15 cellular contexts compared by ENCODE assay signal in the genomic region with DNA sequence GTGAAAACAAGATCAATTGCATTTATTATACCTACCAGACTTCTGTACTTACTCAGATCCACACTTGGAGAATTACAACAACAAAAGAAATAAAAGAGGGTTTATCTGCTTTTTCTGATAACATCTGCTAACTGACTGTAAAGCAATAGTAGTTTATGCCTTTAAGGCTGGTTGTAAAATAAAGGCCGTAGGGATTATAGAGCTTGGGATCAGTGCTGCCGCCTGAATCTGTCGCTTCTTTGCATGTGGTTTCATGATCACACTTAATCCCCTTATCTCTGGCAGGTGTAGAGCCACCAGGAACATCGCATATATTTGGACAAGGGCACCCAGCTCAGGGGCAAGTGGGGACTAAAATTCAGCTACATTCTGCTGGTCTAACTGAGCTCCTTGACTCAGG.
DNase-seq lines count a peak whose midpoint lies in the region; ATAC-seq and TF ChIP-seq lines count a peak whose summit lies in the region.
"Had no signal": no experiment of that assay in that cellular context is flagged by ENCODE, and none has a peak within 500 bp of the region (broad histone marks: within the 10 kb centered on the region; RNA-seq: fewer than 3 reads in every experiment).

No MANE protein-coding gene starts in this region.

- H3K9ac ChIP-seq in neural progenitor cell: no peak overlapping the region
- H3K9ac ChIP-seq: KMS-11 had no signal

- no peaks in the 10 kb centered on the region for H3K36me3 Mint-ChIP-seq in neural progenitor cell
- H3K36me3 Mint-ChIP-seq: CD4-positive, alpha-beta memory T cell had no signal

- CTCF ChIA-PET in HEK293 (lab: Yijun Ruan, JAX): no interaction called here

- no peak overlapping the region for H3K27ac Mint-ChIP-seq in neural progenitor cell
- H3K27ac Mint-ChIP-seq: CD4-positive, alpha-beta memory T cell had no signal

- no peak overlapping the region for H3K4me2 ChIP-seq in neural progenitor cell
- H3K4me2 ChIP-seq: KMS-11 had no signal

- POLR2A ChIA-PET in HEK293 (lab: Yijun Ruan, JAX): no interaction called here

- H3K36me3 ChIP-seq in HEK293 (ENCODE audit: control insufficient read depth in 2 of 2, insufficient read depth in 1 of 2, low read length in 2 of 2) (no peaks in the 10 kb centered on the region), neural progenitor cell (no peaks in the 10 kb centered on the region)
- H3K36me3 ChIP-seq: BE2C had no signal

- H3K4me3 Mint-ChIP-seq in neural progenitor cell: no peak overlapping the region
- H3K4me3 Mint-ChIP-seq: CD4-positive, alpha-beta memory T cell had no signal

- no peak overlapping the region for H3K4me3 ChIP-seq in HEK293 (ENCODE audit: low read depth, low read length)
- H3K4me3 ChIP-seq in neural progenitor cell: no peak overlapping the region

- no peak overlapping the region for H3K27ac ChIP-seq in HEK293 (ENCODE audit: extremely low read depth, low read depth, low read length)
- H3K27ac ChIP-seq in VCaP: peak overlapping the region; percentile 54
- no peak overlapping the region for H3K27ac ChIP-seq in neural progenitor cell
- H3K27ac ChIP-seq: KMS-11 had no signal

- peaks cover 14% of the 10 kb centered on the region for H3K4me1 Mint-ChIP-seq in neural progenitor cell
- H3K4me1 Mint-ChIP-seq: CD4-positive, alpha-beta memory T cell had no signal

- peaks cover under 1% of the 10 kb centered on the region for H3K9me3 Mint-ChIP-seq in neural progenitor cell
- H3K9me3 Mint-ChIP-seq: CD4-positive, alpha-beta memory T cell had no signal

- H3K9me3 ChIP-seq in HEK293 (ENCODE audit: control insufficient read depth, insufficient read depth, low read depth, low read length) (no peaks in the 10 kb centered on the region), neural progenitor cell (ENCODE audit: low read depth) (no peaks in the 10 kb centered on the region)
- H3K9me3 ChIP-seq: BE2C had no signal

- DNase-seq in NCI-H526 (lab: John Stamatoyannopoulos, UW): peak; percentile 42 to 73
- peak; percentile 11 for DNase-seq in neural progenitor cell (ENCODE audit: low spot score)
- no peak for DNase-seq in globus pallidus (ENCODE audit: low spot score)
- DNase-seq: BE2C; CD4-positive, alpha-beta memory T cell; NCI-H2029; NCI-H2171 treated with DMSO at 0.1 percent for 48 hours; NCI-H510A treated with DMSO at 0.1 percent for 48 hours; SHP77 treated with DMSO at 0.1 percent for 48 hours had no signal

- no peak overlapping the region for H2AFZ ChIP-seq in neural progenitor cell (replicated peaks)

- no peaks in the 10 kb centered on the region for H3K27me3 ChIP-seq in neural progenitor cell

- H3K4me1 ChIP-seq in HEK293 (ENCODE audit: control insufficient read depth, insufficient read depth, low read length): peaks cover 10% of the 10 kb centered on the region
- peaks cover 10% of the 10 kb centered on the region for H3K4me1 ChIP-seq in neural progenitor cell
- H3K4me1 ChIP-seq: BE2C had no signal

- ATAC-seq in GM19452 (IDR thresholded peaks at IDR 0.05; ENCODE audit: unreplicated experiment) (no peak), HG02763 (IDR thresholded peaks at IDR 0.05; ENCODE audit: unreplicated experiment) (no peak)
- ATAC-seq in activated CD4-positive, CD25-positive, alpha-beta regulatory T cell treated with anti-CD3 and anti-CD28 coated beads, Interleukin-2, amount 50 U/mL, for 24 hours: no peak

- H4K20me1 ChIP-seq in neural progenitor cell (ENCODE audit: low read depth): no peaks in the 10 kb centered on the region

- TF ChIP-seq CTCF in HEK293 (tag by site-specific recombination; IDR thresholded peaks at IDR 0.05) (no peak), VCaP (conservative IDR thresholded peaks at IDR 0.05) (no peak), neural progenitor cell (IDR thresholded peaks at IDR 0.05) (no peak)

- no peaks in the 10 kb centered on the region for H3K79me2 ChIP-seq in neural progenitor cell (ENCODE audit: low read depth)

- peaks cover 1% of the 10 kb centered on the region for H3F3A ChIP-seq in neural progenitor cell (ENCODE audit: low read depth)

- peaks cover 6% of the 10 kb centered on the region for H3K27me3 Mint-ChIP-seq in neural progenitor cell (ENCODE audit: insufficient read depth, low read depth)
- H3K27me3 Mint-ChIP-seq: CD4-positive, alpha-beta memory T cell had no signal

TF ChIP-seq in HEK293, 187 proteins besides CTCF, POLR2A, EP300 and RAD21:
- peak; percentile 74 for TF ChIP-seq ZNF843 (tag by site-specific recombination; IDR thresholded peaks at IDR 0.05)
- TF ChIP-seq MZF1 (tag by site-specific recombination; IDR thresholded peaks at IDR 0.05; ENCODE audit: borderline replicate concordance): peak; percentile 54; the same call in 1 of the 2 replicates
- TF ChIP-seq, protein P1, sequence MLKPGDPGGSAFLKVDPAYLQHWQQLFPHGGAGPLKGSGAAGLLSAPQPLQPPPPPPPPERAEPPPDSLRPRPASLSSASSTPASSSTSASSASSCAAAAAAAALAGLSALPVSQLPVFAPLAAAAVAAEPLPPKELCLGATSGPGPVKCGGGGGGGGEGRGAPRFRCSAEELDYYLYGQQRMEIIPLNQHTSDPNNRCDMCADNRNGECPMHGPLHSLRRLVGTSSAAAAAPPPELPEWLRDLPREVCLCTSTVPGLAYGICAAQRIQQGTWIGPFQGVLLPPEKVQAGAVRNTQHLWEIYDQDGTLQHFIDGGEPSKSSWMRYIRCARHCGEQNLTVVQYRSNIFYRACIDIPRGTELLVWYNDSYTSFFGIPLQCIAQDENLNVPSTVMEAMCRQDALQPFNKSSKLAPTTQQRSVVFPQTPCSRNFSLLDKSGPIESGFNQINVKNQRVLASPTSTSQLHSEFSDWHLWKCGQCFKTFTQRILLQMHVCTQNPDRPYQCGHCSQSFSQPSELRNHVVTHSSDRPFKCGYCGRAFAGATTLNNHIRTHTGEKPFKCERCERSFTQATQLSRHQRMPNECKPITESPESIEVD (tag by site-specific recombination; IDR thresholded peaks at IDR 0.05): peak; percentile 50
- peak; percentile 57; the same call in 1 of the 2 replicates for TF ChIP-seq OSR2 (tag by site-specific recombination; IDR thresholded peaks at IDR 0.05)
- TF ChIP-seq ZNF596 (tag by site-specific recombination; IDR thresholded peaks at IDR 0.05): peak; percentile 33; the same call in 1 of the 2 replicates
- TF ChIP-seq ZNF521 (tag by site-specific recombination; IDR thresholded peaks at IDR 0.05): no peak
- TF ChIP-seq FEZF1 (tag by site-specific recombination; IDR thresholded peaks at IDR 0.05): peak; percentile 52; the same call in 1 of the 2 replicates
- TF ChIP-seq TCF7L2 (IDR thresholded peaks at IDR 0.05; ENCODE audit: borderline replicate concordance, low read depth, low read length): peak; percentile 98
- TF ChIP-seq ZFHX2 (tag by site-specific recombination; conservative IDR thresholded peaks at IDR 0.05): no peak
- TF ChIP-seq ZNF677 (tag by site-specific recombination; IDR thresholded peaks at IDR 0.05): no peak
- TF ChIP-seq ZXDB (tag by site-specific recombination; IDR thresholded peaks at IDR 0.05): peak; percentile 31; the same call in 1 of the 2 replicates
- TF ChIP-seq, protein P2, sequence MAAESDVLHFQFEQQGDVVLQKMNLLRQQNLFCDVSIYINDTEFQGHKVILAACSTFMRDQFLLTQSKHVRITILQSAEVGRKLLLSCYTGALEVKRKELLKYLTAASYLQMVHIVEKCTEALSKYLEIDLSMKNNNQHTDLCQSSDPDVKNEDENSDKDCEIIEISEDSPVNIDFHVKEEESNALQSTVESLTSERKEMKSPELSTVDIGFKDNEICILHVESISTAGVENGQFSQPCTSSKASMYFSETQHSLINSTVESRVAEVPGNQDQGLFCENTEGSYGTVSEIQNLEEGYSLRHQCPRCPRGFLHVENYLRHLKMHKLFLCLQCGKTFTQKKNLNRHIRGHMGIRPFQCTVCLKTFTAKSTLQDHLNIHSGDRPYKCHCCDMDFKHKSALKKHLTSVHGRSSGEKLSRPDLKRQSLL (tag by site-specific recombination; IDR thresholded peaks at IDR 0.05): 0 out of 2 replicates have a peak, but pooled peaks have one; percentile 25
- 0 out of 2 replicates have a peak, but pooled peaks have one; percentile 29 for TF ChIP-seq ZNF335 (tag by site-specific recombination; conservative IDR thresholded peaks at IDR 0.05)
